32 cellular contexts compared by ENCODE assay signal in genomic region chr10:17943033-17943745, GRCh38. TPM values are rescaled to one million over a fixed set of nuclear protein-coding genes. Genes with fewer than 3 reads are reported as not detected.
"Had no signal": no experiment of that assay in that cellular context is flagged by ENCODE, and none has a peak within 500 bp of the region (broad histone marks: within the 10 kb centered on the region; RNA-seq: fewer than 3 reads in every experiment).

No MANE protein-coding gene starts in this region.

- ATAC-seq: activated naive CD8-positive, alpha-beta T cell treated with anti-CD3 and anti-CD28 coated beads, Interleukin-2, amount 50 U/mL, for 24 hours; activated T-cell treated with anti-CD3 and anti-CD28 coated beads, Interleukin-2, amount 50 U/mL, for 4 hours; activated T-helper 17 cell treated with anti-CD3 and anti-CD28 coated beads, Interleukin-2, amount 50 U/mL, for 72 hours; body of pancreas; gastroesophageal sphincter; naive thymus-derived CD8-positive, alpha-beta T cell; T-helper 17 cell had no signal

- H3K4me3 ChIP-seq: body of pancreas, cardiac muscle cell, colonic mucosa, gastroesophageal sphincter, hepatocyte, right atrium auricular region, suprapubic skin, tibial artery had no signal

- H2AFZ ChIP-seq: hepatocyte had no signal

- H3K9me3 ChIP-seq: body of pancreas, colonic mucosa, right atrium auricular region, suprapubic skin, tibial artery had no signal

- H3K36me3 ChIP-seq: cardiac muscle cell, colonic mucosa, gastroesophageal sphincter, right atrium auricular region, suprapubic skin, tibial artery, WERI-Rb-1 had no signal

- DNase-seq: activated CD4-positive, alpha-beta memory T cell treated with anti-CD3 and anti-CD28 coated beads, Interleukin-2, amount 10 ng/mL, durations not matched to agents 7 days and 5 days; activated CD4-positive, alpha-beta T cell treated with anti-CD3 and anti-CD28 coated beads, Interleukin-2, amount 10 ng/mL, durations not matched to agents 7 days and 5 days; activated CD4-positive, CD25-positive, alpha-beta regulatory T cell treated with anti-CD3 and anti-CD28 coated beads, Interleukin-2, amount 50 U/mL, for 72 hours; activated CD8-positive, alpha-beta memory T cell treated with anti-CD3 and anti-CD28 coated beads, Interleukin-2, amount 50 U/mL, for 48 hours; activated naive CD8-positive, alpha-beta T cell treated with anti-CD3 and anti-CD28 coated beads, Interleukin-2, amount 50 U/mL, for 24 hours; activated T-cell treated with anti-CD3 and anti-CD28 coated beads, Interleukin-2, amount 50 U/mL, for 4 hours; body of pancreas; cerebellar nuclear complex; colonic mucosa; effector CD8-positive, alpha-beta T cell; erythroblast; islet precursor cell; midbrain; naive thymus-derived CD8-positive, alpha-beta T cell; nucleus accumbens; stimulated activated CD4-positive, alpha-beta T cell treated with anti-CD3 and anti-CD28 coated beads, Interleukin-15, amount 100 ng/mL, for 24 hours; stimulated activated CD4-positive, alpha-beta T cell treated with anti-CD3 and anti-CD28 coated beads, Interleukin-2, amount 100 ng/mL, for 24 hours; stimulated activated naive CD4-positive, alpha-beta T cell; T-helper 17 cell; T1000; tibial artery; WERI-Rb-1 had no signal

- H3K27me3 ChIP-seq: body of pancreas, cardiac muscle cell, colonic mucosa, gastroesophageal sphincter, hepatocyte, right atrium auricular region, suprapubic skin, tibial artery had no signal

- H3K79me2 ChIP-seq: hepatocyte had no signal

- H3K27ac ChIP-seq: body of pancreas, cardiac muscle cell, colonic mucosa, gastroesophageal sphincter, hepatocyte, right atrium auricular region, suprapubic skin, tibial artery, WERI-Rb-1 had no signal

- H3K4me1 ChIP-seq: body of pancreas, colonic mucosa, gastroesophageal sphincter, right atrium auricular region, suprapubic skin, tibial artery had no signal

- FAIRE-seq: endometrium had no signal

- H3K4me2 ChIP-seq: hepatocyte had no signal

RNA-seq across cellular contexts. Expression of gene SLC39A12, which starts 8.5 kb away (rescaled TPM):
- total RNA-seq: activated CD4-positive, alpha-beta memory T cell treated with anti-CD3 and anti-CD28 coated beads, Interleukin-2, amount 10 ng/mL, durations not matched to agents 7 days and 5 days; activated CD4-positive, alpha-beta T cell treated with anti-CD3 and anti-CD28 coated beads, Interleukin-2, amount 10 ng/mL, durations not matched to agents 7 days and 5 days; activated T-cell treated with anti-CD3 and anti-CD28 coated beads, Interleukin-2, amount 50 U/mL, for 4 hours; activated T-helper 17 cell treated with anti-CD3 and anti-CD28 coated beads, Interleukin-2, amount 50 U/mL, for 72 hours; body of pancreas; hepatocyte; lower leg skin; naive thymus-derived CD8-positive, alpha-beta T cell; neural crest cell; pulmonary artery endothelial cell; right atrium auricular region; suprapubic skin; T-helper 17 cell had no signal
- polyA plus RNA-seq: hepatocyte; naive thymus-derived CD8-positive, alpha-beta T cell had no signal
